Comparison of ENCODE assay signal across 8 cellular contexts in the genomic region with DNA sequence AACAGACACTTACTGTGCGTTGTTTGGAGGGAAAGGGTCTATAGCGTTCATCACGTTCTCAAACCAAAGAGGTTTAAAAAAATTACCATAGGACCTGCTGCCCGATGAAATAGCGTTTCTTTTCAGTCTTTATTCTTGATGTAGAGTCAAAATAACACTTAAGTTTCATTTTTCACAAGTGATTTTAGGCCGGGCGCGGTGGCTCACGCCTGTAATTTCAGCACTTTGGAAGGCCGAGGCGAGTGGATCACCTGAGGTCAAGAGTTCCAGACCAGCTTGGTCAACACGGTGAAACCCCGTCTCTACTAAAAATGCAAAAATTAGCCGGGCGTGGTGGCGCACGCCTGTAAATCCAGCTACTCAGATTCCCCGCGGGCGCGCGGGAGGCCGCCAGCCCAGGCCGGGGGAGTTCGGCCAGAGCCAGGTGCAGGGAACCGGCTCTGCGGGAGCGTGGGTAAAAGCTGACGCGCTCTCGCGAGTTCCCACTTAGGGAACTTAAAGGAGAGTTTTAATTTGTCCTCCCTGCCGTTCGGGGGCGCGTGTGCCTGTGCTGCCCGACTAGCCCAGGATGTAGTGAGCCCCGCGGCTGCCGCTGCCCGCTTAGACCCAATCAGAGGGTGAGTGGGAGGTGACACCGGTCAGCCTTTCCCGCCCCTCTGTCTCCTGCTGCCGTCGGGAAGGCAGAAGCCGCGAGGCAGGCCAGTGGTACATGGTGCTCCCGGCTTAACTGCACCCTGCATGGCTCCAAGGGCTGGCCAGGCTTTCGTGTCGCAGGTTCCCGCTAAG. TPM values are rescaled to one million over a fixed set of nuclear protein-coding genes. Genes with fewer than 3 reads are reported as not detected.
DNase-seq lines count a peak whose midpoint lies in the region; ATAC-seq, FAIRE-seq and TF ChIP-seq lines count a peak whose summit lies in the region.

No MANE protein-coding gene starts in this region.

- no peak for FAIRE-seq in A549 (lab: Jason Lieb, UNC)

- H3K9me3 ChIP-seq in A549: no peaks in the 10 kb centered on the region

- POLR2A ChIA-PET in A549 (lab: Yijun Ruan, JAX): interaction anchor here (1.0 kb wide), 1 partner anchor 68 kb away, joined by 5 read pairs; no protein-coding TSS in a partner anchor

- no peak for ATAC-seq in A549
- peak; percentile 66 for ATAC-seq in GM18909 (IDR thresholded peaks at IDR 0.05; ENCODE audit: poor library complexity, unreplicated experiment)
- peak; percentile 54 for ATAC-seq in HG03280 (IDR thresholded peaks at IDR 0.05; ENCODE audit: unreplicated experiment)

- peak overlapping the region; percentile 58 for H3K4me2 ChIP-seq in A549

- CTCF ChIA-PET in A549 (lab: Yijun Ruan, JAX): interaction anchor here (0.9 to 1.8 kb wide), 3 partner anchors 9 to 380 kb away, joined by 3 to 7 read pairs (median 4); no protein-coding TSS in a partner anchor

- no peak for TF ChIP-seq CTCF in A549 (IDR thresholded peaks at IDR 0.05)
- no peak for TF ChIP-seq CTCF in kidney epithelial cell (IDR thresholded peaks at IDR 0.05; ENCODE audit: insufficient read depth, low read length, poor library complexity, severe bottlenecking)

- no peak for TF ChIP-seq RAD21 in A549 (conservative IDR thresholded peaks at IDR 0.05 in 1 of 2, IDR thresholded peaks at IDR 0.05 in 1 of 2)

- H3K36me3 ChIP-seq in kidney epithelial cell (ENCODE audit: control insufficient read depth, insufficient read depth, low read length): no peaks in the 10 kb centered on the region

- TF ChIP-seq POLR2A in A549 (IDR thresholded peaks at IDR 0.05; ENCODE audit: low read length): no peak

- H3K27ac ChIP-seq in A549 (peak overlapping the region; percentile 83 to 91; a peak in 5 of 6 replicates), caudate nucleus (ENCODE audit: low read depth, low read length) (peak overlapping the region; percentile 26)

- DNase-seq in A549 (ENCODE audit: low read depth in 1 of 2, low spot score in 1 of 2): no peak
- peak; percentile 5 to 32 (median 18) for DNase-seq in activated CD4-positive, CD25-positive, alpha-beta regulatory T cell (lab: John Stamatoyannopoulos, UW)
- DNase-seq in caudate nucleus (lab: John Stamatoyannopoulos, UW): peak in 49 of 61 donors; percentile 4 to 69 (median 31)
- peak; percentile 53 for DNase-seq in kidney epithelial cell (ENCODE audit: low read depth)
- DNase-seq in stimulated activated CD4-positive, alpha-beta T cell treated with anti-CD3 and anti-CD28 coated beads, Interleukin-15, amount 100 ng/mL, for 1 hour (ENCODE audit: low read depth in 1 of 2, low spot score in 1 of 2): peak; percentile 16 to 33
- DNase-seq in NK-92 (lab: John Stamatoyannopoulos, UW; ENCODE audit: unreplicated experiment): no peak

- TF ChIP-seq EP300 in A549 (IDR thresholded peaks at IDR 0.05): no peak

- H3K4me3 ChIP-seq in A549: peak overlapping the region; percentile 87
- peak overlapping the region; percentile 97 for H3K4me3 ChIP-seq in kidney epithelial cell (ENCODE audit: low read depth, low read length)

- H3K27me3 ChIP-seq in kidney epithelial cell (ENCODE audit: control insufficient read depth, insufficient read depth, low read length): no peaks in the 10 kb centered on the region

- no peaks in the 10 kb centered on the region for H3K4me1 ChIP-seq in A549

- WGBS in A549 (ENCODE audit: missing lambda C conversion rate): 94% methylated on average over 38 of the region's 51 CpGs

TF ChIP-seq in A549, 52 proteins besides CTCF, POLR2A, EP300 and RAD21:
- TF ChIP-seq KDM1A (IDR thresholded peaks at IDR 0.05; ENCODE audit: low read depth) (no peak), NPAS2 (CRISPR knock-in tag; IDR thresholded peaks at IDR 0.05; ENCODE audit: borderline replicate concordance) (no peak), PHF8 (IDR thresholded peaks at IDR 0.05; ENCODE audit: borderline replicate concordance, low read depth) (no peak), GATA3 (IDR thresholded peaks at IDR 0.05; ENCODE audit: borderline replicate concordance) (no peak), FOSL2 (IDR thresholded peaks at IDR 0.05) (no peak), FOSL2 (CRISPR knock-in tag; IDR thresholded peaks at IDR 0.05) (no peak), TFCP2L1 (CRISPR knock-in tag; IDR thresholded peaks at IDR 0.05) (no peak), HOXB13 (CRISPR knock-in tag; IDR thresholded peaks at IDR 0.05; ENCODE audit: low read depth) (no peak), KDM5A (IDR thresholded peaks at IDR 0.05) (no peak), HDAC2 (IDR thresholded peaks at IDR 0.05) (no peak), FOSB (CRISPR knock-in tag; IDR thresholded peaks at IDR 0.05) (no peak), RCOR1 (IDR thresholded peaks at IDR 0.05; ENCODE audit: low read depth, low read length) (no peak), SMC3 (IDR thresholded peaks at IDR 0.05) (no peak), EHF (CRISPR knock-in tag; IDR thresholded peaks at IDR 0.05) (no peak), MAFK (IDR thresholded peaks at IDR 0.05; ENCODE audit: partially characterized antibody) (no peak), RFX5 (IDR thresholded peaks at IDR 0.05) (no peak)
- TF ChIP-seq, protein P1, sequence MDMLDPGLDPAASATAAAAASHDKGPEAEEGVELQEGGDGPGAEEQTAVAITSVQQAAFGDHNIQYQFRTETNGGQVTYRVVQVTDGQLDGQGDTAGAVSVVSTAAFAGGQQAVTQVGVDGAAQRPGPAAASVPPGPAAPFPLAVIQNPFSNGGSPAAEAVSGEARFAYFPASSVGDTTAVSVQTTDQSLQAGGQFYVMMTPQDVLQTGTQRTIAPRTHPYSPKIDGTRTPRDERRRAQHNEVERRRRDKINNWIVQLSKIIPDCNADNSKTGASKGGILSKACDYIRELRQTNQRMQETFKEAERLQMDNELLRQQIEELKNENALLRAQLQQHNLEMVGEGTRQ (IDR thresholded peaks at IDR 0.05): no peak
- TF ChIP-seq, protein P2, sequence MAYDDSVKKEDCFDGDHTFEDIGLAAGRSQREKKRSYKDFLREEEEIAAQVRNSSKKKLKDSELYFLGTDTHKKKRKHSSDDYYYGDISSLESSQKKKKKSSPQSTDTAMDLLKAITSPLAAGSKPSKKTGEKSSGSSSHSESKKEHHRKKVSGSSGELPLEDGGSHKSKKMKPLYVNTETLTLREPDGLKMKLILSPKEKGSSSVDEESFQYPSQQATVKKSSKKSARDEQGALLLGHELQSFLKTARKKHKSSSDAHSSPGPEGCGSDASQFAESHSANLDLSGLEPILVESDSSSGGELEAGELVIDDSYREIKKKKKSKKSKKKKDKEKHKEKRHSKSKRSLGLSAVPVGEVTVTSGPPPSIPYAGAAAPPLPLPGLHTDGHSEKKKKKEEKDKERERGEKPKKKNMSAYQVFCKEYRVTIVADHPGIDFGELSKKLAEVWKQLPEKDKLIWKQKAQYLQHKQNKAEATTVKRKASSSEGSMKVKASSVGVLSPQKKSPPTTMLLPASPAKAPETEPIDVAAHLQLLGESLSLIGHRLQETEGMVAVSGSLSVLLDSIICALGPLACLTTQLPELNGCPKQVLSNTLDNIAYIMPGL (CRISPR knock-in tag; IDR thresholded peaks at IDR 0.05; ENCODE audit: borderline replicate concordance): no peak
TF ChIP-seq in A549: peak in this region for 0.

RNA-seq across cellular contexts. Expression of gene NEK3, which starts 35.8 kb away (rescaled TPM):
- polyA plus RNA-seq in A549 (2011; rRNA removed): 16.9 and 19.3 TPM in 2 replicates
- polyA plus RNA-seq in A549 (2012; cell fraction: cytosol; rRNA removed): 4.3 and 5.9 TPM in 2 replicates
- 3.1 and 8.9 TPM in 2 replicates for polyA plus RNA-seq in A549 (2012; cell fraction: nucleus; rRNA removed)
- polyA plus RNA-seq in A549 (2017; fragmentation: RNase III; extraction: RNeasy Plus Mini Kit Qiagen cat#74134 plus additional on column Dnase treatment): 6.5 to 9.3 TPM (median 6.6 TPM) in 3 replicates
- 5.3 and 6.8 TPM in 2 replicates for polyA minus RNA-seq in A549 (2011; rRNA and poly(A)+ RNA removed)
- total RNA-seq in kidney epithelial cell: 9.4 and 9.9 TPM in 2 replicates

Comparison
In these comparisons a context has a peak if more than half of its experiments do, and no peak if none do; other contexts are left out.
1. ATAC-seq: peak in GM18909 (single experiment) and HG03280 (single experiment); none in A549 (0 of 2).
2. DNase-seq: peak in activated CD4-positive, CD25-positive, alpha-beta regulatory T cell (4 of 4), caudate nucleus (49 of 61), kidney epithelial cell (single experiment) and stimulated activated CD4-positive, alpha-beta T cell treated with anti-CD3 and anti-CD28 coated beads, Interleukin-15, amount 100 ng/mL, for 1 hour (2 of 2); none in A549 (0 of 2) and NK-92 (single experiment).